Comparison of ENCODE assay signal across 16 cellular contexts in the genomic region with DNA sequence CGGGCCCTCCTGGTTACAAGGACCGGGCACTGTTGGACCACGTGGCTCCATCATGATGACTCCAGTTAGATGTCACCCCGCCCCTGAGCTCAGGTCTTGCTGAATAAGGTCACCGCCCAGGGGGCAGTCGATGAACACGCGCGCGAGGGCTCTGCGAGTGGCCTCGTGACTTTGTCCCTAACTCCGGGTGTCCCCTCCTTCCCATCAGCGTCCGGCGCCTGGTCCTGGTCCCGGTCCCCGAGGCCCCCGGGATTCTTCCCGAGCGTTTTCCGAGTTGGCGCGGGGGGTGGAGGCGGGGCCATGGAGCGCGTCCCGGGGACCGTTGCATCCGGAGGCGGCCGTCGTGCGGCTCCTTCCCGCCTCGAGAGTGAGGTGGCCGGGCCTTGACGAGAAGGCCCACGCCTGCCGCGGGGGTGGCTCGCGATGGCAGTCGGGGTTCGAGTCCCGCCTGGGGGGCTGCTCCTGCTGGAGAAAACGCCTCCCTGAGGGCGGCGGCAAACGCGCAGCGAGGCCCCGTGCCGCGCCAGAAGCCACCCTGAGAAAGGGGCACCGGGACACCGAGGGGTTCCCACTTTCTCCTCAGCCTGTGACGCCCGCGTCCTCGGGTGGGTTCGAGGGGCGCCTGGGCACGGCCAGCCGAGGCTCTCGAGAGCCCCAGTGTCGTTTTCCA. TPM values are rescaled to one million over a fixed set of nuclear protein-coding genes. Genes with fewer than 3 reads are reported as not detected.
DNase-seq lines count a peak whose midpoint lies in the region; ATAC-seq and TF ChIP-seq lines count a peak whose summit lies in the region.
"Had no signal": no experiment of that assay in that cellular context is flagged by ENCODE, and none has a peak within 500 bp of the region (broad histone marks: within the 10 kb centered on the region; RNA-seq: fewer than 3 reads in every experiment).

No MANE protein-coding gene starts in this region.

- no CpG with 5 or more reads among the region's 67 CpGs for WGBS in iPS DF 6.9 (ENCODE audit: insufficient coverage, insufficient read length)
- 7% methylated on average over 65 of the region's 67 CpGs for whole genome bisulfite sequencing in smooth muscle cell (ENCODE audit: low lambda C conversion rate)

- H3K4me3 ChIP-seq in H7 (ENCODE audit: insufficient read depth, low read depth, low read length) (peak overlapping the region; percentile 59), iPS DF 6.9 (ENCODE audit: low read length) (peak overlapping the region; percentile 54; the same call in 1 of the 2 replicates), smooth muscle cell (peak overlapping the region; percentile 43)

- no peak overlapping the region for H3K27ac ChIP-seq in iPS DF 6.9 (ENCODE audit: low read length)
- no peak overlapping the region for H3K27ac ChIP-seq in smooth muscle cell (ENCODE audit: low read depth)
- H3K27ac ChIP-seq: neutrophil had no signal

- H3K9me3 ChIP-seq in iPS DF 6.9 (ENCODE audit: control insufficient read depth, insufficient read depth, low read length) (no peaks in the 10 kb centered on the region), smooth muscle cell (replicated peaks; ENCODE audit: low read depth) (no peaks in the 10 kb centered on the region)
- H3K9me3 ChIP-seq: neutrophil had no signal

- no peak overlapping the region for H2AFZ ChIP-seq in smooth muscle cell (ENCODE audit: low read depth)

- H3K27me3 ChIP-seq in H7 (ENCODE audit: control insufficient read depth, insufficient read depth, low read length) (peaks cover 55% of the 10 kb centered on the region), iPS DF 6.9 (ENCODE audit: control insufficient read depth, insufficient read depth, low read length) (peaks cover 16% of the 10 kb centered on the region), smooth muscle cell (ENCODE audit: low read depth) (peaks cover 48% of the 10 kb centered on the region)

- H3K4me1 ChIP-seq in iPS DF 6.9 (ENCODE audit: control insufficient read depth, insufficient read depth, low read length) (no peaks in the 10 kb centered on the region), smooth muscle cell (ENCODE audit: low read depth) (peaks cover 13% of the 10 kb centered on the region)

- no peak overlapping the region for H3K9ac ChIP-seq in smooth muscle cell (ENCODE audit: low read depth)

- H3K4me2 ChIP-seq in smooth muscle cell: peak overlapping the region; percentile 85

- ATAC-seq in HG02852 (IDR thresholded peaks at IDR 0.05; ENCODE audit: unreplicated experiment) (no peak), esophagus mucosa (no peak)
- ATAC-seq: HepG2 had no signal

- H3F3A ChIP-seq in smooth muscle cell (ENCODE audit: low read depth): no peaks in the 10 kb centered on the region

- H3K36me3 ChIP-seq in H7 (replicated peaks; ENCODE audit: control insufficient read depth, insufficient read depth, low read length) (no peaks in the 10 kb centered on the region), iPS DF 6.9 (ENCODE audit: control insufficient read depth, insufficient read depth, low read length) (no peaks in the 10 kb centered on the region), smooth muscle cell (ENCODE audit: low read depth) (no peaks in the 10 kb centered on the region)
- H3K36me3 ChIP-seq: neutrophil had no signal

- H4K20me1 ChIP-seq in smooth muscle cell (ENCODE audit: low read depth): no peaks in the 10 kb centered on the region

- TF ChIP-seq CTCF in smooth muscle cell (IDR thresholded peaks at IDR 0.05; ENCODE audit: borderline replicate concordance, insufficient read depth, poor library complexity, severe bottlenecking): no peak

- H3K79me2 ChIP-seq in smooth muscle cell (ENCODE audit: low read depth): no peaks in the 10 kb centered on the region

- DNase-seq in H7 (peak; percentile 76), NCI-H510A treated with DMSO at 0.1 percent for 48 hours (lab: John Stamatoyannopoulos, UW) (peak; percentile 14), iPS DF 6.9 (ENCODE audit: low read depth, low spot score) (no peak), smooth muscle cell (lab: John Stamatoyannopoulos, UW; ENCODE audit: unreplicated experiment) (no peak), AML-193 (lab: John Stamatoyannopoulos, UW) (no peak), germinal center (ENCODE audit: low spot score) (no peak)
- DNase-seq: CD8-positive, alpha-beta memory T cell; kidney glomerular epithelial cell; NCI-H1436 treated with DMSO at 0.1 percent for 48 hours; stimulated activated naive CD4-positive, alpha-beta T cell treated with Interleukin-2 at 50 U/mL for 16 hours had no signal

RNA-seq across cellular contexts. Expression of a gene that starts 0.6 kb away (rescaled TPM):
- 19.7 and 34.8 TPM in 2 replicates for total RNA-seq in H7 (2014; rRNA removed; shearing (Covaris generic))
- total RNA-seq in smooth muscle cell (13.8 and 20.7 TPM in 2 replicates), esophagus mucosa (1.4 TPM)
- polyA plus RNA-seq in smooth muscle cell: 14.6 and 28.6 TPM in 2 replicates
- total RNA-seq: activated T-helper 17 cell treated with anti-CD3 and anti-CD28 coated beads, Interleukin-2, amount 50 U/mL, for 72 hours; CD8-positive, alpha-beta memory T cell; H4; HepG2 had no signal
- polyA plus RNA-seq: HepG2 had no signal

Comparison
In these comparisons a context has a peak if more than half of its experiments do, and no peak if none do; other contexts are left out.
1. DNase-seq: peak in H7 (single experiment) and NCI-H510A treated with DMSO at 0.1 percent for 48 hours (single experiment); none in iPS DF 6.9 (single experiment), smooth muscle cell (single experiment), AML-193 (0 of 2) and germinal center (single experiment).
2. Peak in every context shown above with its lines, with median percentiles within 50 percentile points of each other: H3K4me3 ChIP-seq.